Comparison of ENCODE assay signal across 8 cellular contexts in the genomic region with DNA sequence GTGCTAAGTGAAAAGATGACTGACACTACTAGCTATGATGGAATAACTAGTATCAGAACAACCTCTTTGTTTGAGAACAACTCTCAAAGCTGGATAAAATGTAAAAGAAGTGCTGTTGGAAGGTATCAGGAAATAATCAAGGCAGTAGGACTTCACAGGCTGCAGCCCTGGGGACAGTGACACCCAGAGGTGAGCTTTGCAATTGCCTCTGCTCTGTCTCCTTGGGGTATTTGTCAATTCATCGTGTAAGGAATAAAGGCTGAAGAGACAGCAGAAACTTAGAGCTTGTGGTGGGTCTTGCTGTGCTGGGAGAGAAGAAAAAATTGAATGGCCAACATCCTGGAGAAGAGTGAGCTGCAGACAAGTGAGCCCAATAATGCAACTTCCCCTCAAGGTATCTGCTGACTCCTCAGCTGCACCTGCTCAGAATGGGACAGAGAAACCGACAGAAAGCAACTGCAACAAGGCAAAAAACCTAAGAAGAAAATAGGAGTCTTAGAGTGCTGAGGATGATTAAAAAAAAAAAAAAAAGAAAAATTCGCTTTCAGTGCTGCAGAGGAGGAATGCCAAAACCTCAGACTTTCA.
DNase-seq lines count a peak whose midpoint lies in the region; ATAC-seq and TF ChIP-seq lines count a peak whose summit lies in the region.

No MANE protein-coding gene starts in this region.

- peak; percentile 34 for TF ChIP-seq RAD21 in SK-N-SH (IDR thresholded peaks at IDR 0.05; ENCODE audit: low read length)

- CTCF ChIA-PET in SK-N-SH (lab: Yijun Ruan, JAX) = interaction anchor here (0.6 to 1.5 kb wide), 12 partner anchors 10 to 990 kb away, joined by 3 to 8 read pairs (median 3); no protein-coding TSS in a partner anchor
- CTCF ChIA-PET in CD4-positive, alpha-beta memory T cell (lab: Charles Lee; ENCODE audit: partially characterized antibody) = interaction anchor here (1.3 to 1.5 kb wide), 2 partner anchors 17 to 83 kb away, joined by 3 to 5 read pairs; no protein-coding TSS in a partner anchor

- TF ChIP-seq CTCF in SK-N-SH (IDR thresholded peaks at IDR 0.05) (peak; percentile 69), glutamatergic neuron (IDR thresholded peaks at IDR 0.05; ENCODE audit: partially characterized antibody, unreplicated experiment) (peak; percentile 67)

- no peak overlapping the region; a peak in 1 of 4 replicates for H3K4me3 ChIP-seq in SK-N-SH (ENCODE audit: low read depth in 2 of 2, low read length in 1 of 2)
- no peak overlapping the region for H3K4me3 ChIP-seq in CD4-positive, alpha-beta memory T cell (ENCODE audit: low read length in 2 of 2)

- no peak overlapping the region for H3K27ac ChIP-seq in SK-N-SH (ENCODE audit: low read depth in 2 of 2, low read length in 1 of 2)
- no peak overlapping the region for H3K27ac ChIP-seq in CD4-positive, alpha-beta memory T cell (ENCODE audit: low read depth, low read length)

- H3K4me1 ChIP-seq in SK-N-SH (ENCODE audit: control insufficient read depth in 1 of 2, insufficient read depth in 2 of 2, low read depth in 1 of 2, low read length in 1 of 2) = no peaks in the 10 kb centered on the region; a peak in 1 of 4 replicates
- no peaks in the 10 kb centered on the region for H3K4me1 ChIP-seq in CD4-positive, alpha-beta memory T cell (ENCODE audit: insufficient read depth, low read length)

- ATAC-seq in HG03378 (IDR thresholded peaks at IDR 0.05; ENCODE audit: unreplicated experiment) = peak; percentile 90

- no peak overlapping the region for H3K27ac Mint-ChIP-seq in glutamatergic neuron (ENCODE audit: unreplicated experiment)
- H3K27ac Mint-ChIP-seq in CD4-positive, alpha-beta memory T cell = no peak overlapping the region

- H3K9me3 ChIP-seq in SK-N-SH = no peaks in the 10 kb centered on the region
- no peaks in the 10 kb centered on the region for H3K9me3 ChIP-seq in CD4-positive, alpha-beta memory T cell (ENCODE audit: control insufficient read depth in 1 of 2, low read length in 2 of 2)

- H3F3A ChIP-seq in SK-N-SH (replicated peaks; ENCODE audit: insufficient read depth) = no peaks in the 10 kb centered on the region

- H3K79me2 ChIP-seq in SK-N-SH (ENCODE audit: insufficient read depth) = no peaks in the 10 kb centered on the region

- H3K36me3 Mint-ChIP-seq in glutamatergic neuron (ENCODE audit: unreplicated experiment) = no peaks in the 10 kb centered on the region
- no peaks in the 10 kb centered on the region for H3K36me3 Mint-ChIP-seq in CD4-positive, alpha-beta memory T cell

- H3K4me2 ChIP-seq in SK-N-SH = no peak overlapping the region

- peaks cover 2% of the 10 kb centered on the region for H3K9me3 Mint-ChIP-seq in glutamatergic neuron (ENCODE audit: unreplicated experiment)
- H3K9me3 Mint-ChIP-seq in CD4-positive, alpha-beta memory T cell = no peaks in the 10 kb centered on the region

- no peaks in the 10 kb centered on the region for H3K9me2 ChIP-seq in SK-N-SH

- intact Hi-C loops in CD4-positive, alpha-beta memory T cell (cut with micrococcal nuclease) = no loop called here

- H3K9ac ChIP-seq in SK-N-SH = no peak overlapping the region

- H3K4me3 Mint-ChIP-seq in glutamatergic neuron (ENCODE audit: unreplicated experiment) = no peak overlapping the region
- H3K4me3 Mint-ChIP-seq in CD4-positive, alpha-beta memory T cell = no peak overlapping the region

- TF ChIP-seq EP300 in SK-N-SH (IDR thresholded peaks at IDR 0.05; ENCODE audit: borderline replicate concordance in 1 of 2, low read depth in 1 of 2, low read length in 1 of 2) = no peak

- H3K4me1 Mint-ChIP-seq in glutamatergic neuron (ENCODE audit: low read depth, unreplicated experiment) = peaks cover 5% of the 10 kb centered on the region
- H3K4me1 Mint-ChIP-seq in CD4-positive, alpha-beta memory T cell = no peaks in the 10 kb centered on the region

- DNase-seq in EH (ENCODE audit: low read depth) = peak; percentile 25
- peak; percentile 9 for DNase-seq in GM19238 (ENCODE audit: insufficient read length, low spot score)
- DNase-seq in SK-N-SH = peak; percentile 33
- peak; percentile 56 for DNase-seq in glutamatergic neuron
- no peak for DNase-seq in CD4-positive, alpha-beta memory T cell
- DNase-seq in medulla oblongata (ENCODE audit: extremely low spot score) = no peak
- DNase-seq in activated effector memory CD4-positive, alpha-beta T cell treated with anti-CD3 and anti-CD28 coated beads, Interleukin-2, amount 50 U/mL, for 16 hours = no peak

- POLR2A ChIA-PET in SK-N-SH (lab: Yijun Ruan, JAX) = no interaction called here
- POLR2A ChIA-PET in CD4-positive, alpha-beta memory T cell (lab: Charles Lee; ENCODE audit: partially characterized antibody) = no interaction called here

- no peaks in the 10 kb centered on the region for H3K36me3 ChIP-seq in SK-N-SH (replicated peaks in 1 of 2; ENCODE audit: control insufficient read depth in 1 of 2, insufficient read depth in 2 of 2, low read length in 1 of 2)
- no peaks in the 10 kb centered on the region for H3K36me3 ChIP-seq in CD4-positive, alpha-beta memory T cell (ENCODE audit: insufficient read depth, low read length)

- peaks cover 5% of the 10 kb centered on the region; the same call in 1 of the 2 replicates for H3K27me3 ChIP-seq in SK-N-SH (ENCODE audit: insufficient read depth)
- no peaks in the 10 kb centered on the region for H3K27me3 ChIP-seq in CD4-positive, alpha-beta memory T cell (ENCODE audit: insufficient read depth, low read length)

- WGBS in SK-N-SH (ENCODE audit: low lambda C conversion rate) = 11% methylated on average over 3 of the region's 3 CpGs

- H4K20me1 ChIP-seq in SK-N-SH (ENCODE audit: insufficient read depth) = no peaks in the 10 kb centered on the region

- H3K27me3 Mint-ChIP-seq in glutamatergic neuron (ENCODE audit: unreplicated experiment) = no peaks in the 10 kb centered on the region
- H3K27me3 Mint-ChIP-seq in CD4-positive, alpha-beta memory T cell = peaks cover 17 to 19% of the 10 kb centered on the region in 2 donors

- no peak overlapping the region for H2AFZ ChIP-seq in SK-N-SH (ENCODE audit: low read depth)

TF ChIP-seq in SK-N-SH, 30 proteins besides CTCF, POLR2A, EP300 and RAD21:
- TF ChIP-seq NRF1 (IDR thresholded peaks at IDR 0.05; ENCODE audit: low read depth, low read length) (no peak), GATA2 (CRISPR knock-in tag; IDR thresholded peaks at IDR 0.05) (no peak), SIN3A (IDR thresholded peaks at IDR 0.05; ENCODE audit: borderline replicate concordance, low read depth, low read length) (no peak), MEF2A (IDR thresholded peaks at IDR 0.05; ENCODE audit: borderline replicate concordance, low read depth) (no peak)

Comparison
In these comparisons a context has a peak if more than half of its experiments do, and no peak if none do; other contexts are left out.
1. DNase-seq: peak in EH (single experiment), GM19238 (single experiment), SK-N-SH (single experiment) and glutamatergic neuron (single experiment); none in CD4-positive, alpha-beta memory T cell (0 of 5), medulla oblongata (single experiment) and activated effector memory CD4-positive, alpha-beta T cell treated with anti-CD3 and anti-CD28 coated beads, Interleukin-2, amount 50 U/mL, for 16 hours (single experiment).